ENCODE assay signal across 13 cellular contexts in genomic region chr2:209973328-209973727, GRCh38. TPM values are rescaled to one million over a fixed set of nuclear protein-coding genes. Genes with fewer than 3 reads are reported as not detected.
DNase-seq lines count a peak whose midpoint lies in the region; ATAC-seq and TF ChIP-seq lines count a peak whose summit lies in the region.
"Had no signal": no experiment of that assay in that cellular context is flagged by ENCODE, and none has a peak within 500 bp of the region (broad histone marks: within the 10 kb centered on the region; RNA-seq: fewer than 3 reads in every experiment).

No MANE protein-coding gene starts in this region.

- no peak overlapping the region for H3K4me3 Mint-ChIP-seq in stimulated activated naive CD8-positive, alpha-beta T cell treated with anti-CD3 and anti-CD28 coated beads, Interleukin-15, amount 100 ng/mL, for 72 hours
- H3K4me3 Mint-ChIP-seq: CD4-positive, alpha-beta memory T cell had no signal

- no peak overlapping the region for H3K27ac Mint-ChIP-seq in stimulated activated naive CD8-positive, alpha-beta T cell treated with anti-CD3 and anti-CD28 coated beads, Interleukin-15, amount 100 ng/mL, for 72 hours
- H3K27ac Mint-ChIP-seq: CD4-positive, alpha-beta memory T cell had no signal

- ATAC-seq in stimulated activated naive CD8-positive, alpha-beta T cell treated with anti-CD3 and anti-CD28 coated beads, Interleukin-15, amount 100 ng/mL, for 72 hours = peak; percentile 26
- ATAC-seq in stimulated activated naive CD8-positive, alpha-beta T cell treated with anti-CD3 and anti-CD28 coated beads, Interleukin-15, Interleukin-2, amounts not matched to agents 100 U/mL and 50 U/mL, for 24 hours = no peak
- ATAC-seq in foreskin keratinocyte (no peak), GM18517 (IDR thresholded peaks at IDR 0.05; ENCODE audit: unreplicated experiment) (no peak)
- ATAC-seq: HCT116 had no signal

- no peak overlapping the region for H3K4me3 ChIP-seq in epithelial cell of esophagus (ENCODE audit: low read length)

- TF ChIP-seq CTCF in epithelial cell of esophagus (IDR thresholded peaks at IDR 0.05; ENCODE audit: insufficient read depth, low read depth, low read length, missing control alignments) (no peak), foreskin keratinocyte (conservative IDR thresholded peaks at IDR 0.05) (no peak)

- no peak overlapping the region for H3K27ac ChIP-seq in foreskin keratinocyte
- H3K27ac ChIP-seq: C4-2B had no signal

- no peaks in the 10 kb centered on the region for H3K9me3 Mint-ChIP-seq in stimulated activated naive CD8-positive, alpha-beta T cell treated with anti-CD3 and anti-CD28 coated beads, Interleukin-15, amount 100 ng/mL, for 72 hours
- H3K9me3 Mint-ChIP-seq: CD4-positive, alpha-beta memory T cell had no signal

- no peak for DNase-seq in stimulated activated naive CD8-positive, alpha-beta T cell treated with anti-CD3 and anti-CD28 coated beads, Interleukin-15, amount 100 ng/mL, for 72 hours
- no peak for DNase-seq in stimulated activated naive CD8-positive, alpha-beta T cell treated with anti-CD3 and anti-CD28 coated beads, Interleukin-15, Interleukin-2, amounts not matched to agents 100 U/mL and 50 U/mL, for 24 hours
- DNase-seq in epithelial cell of esophagus (ENCODE audit: low read depth) (peak; percentile 24), foreskin keratinocyte (peak; percentile 16 to 53), activated gamma-delta T cell treated with Interleukin-2 at 50 U/mL for 16 hours (no peak), NCI-H1105 treated with DMSO at 0.1 percent for 48 hours (lab: John Stamatoyannopoulos, UW) (no peak)
- DNase-seq: BE2C; CD4-positive, alpha-beta memory T cell; DND-41; GDM1 had no signal

- H3K27me3 Mint-ChIP-seq in stimulated activated naive CD8-positive, alpha-beta T cell treated with anti-CD3 and anti-CD28 coated beads, Interleukin-15, amount 100 ng/mL, for 72 hours = peaks cover 8% of the 10 kb centered on the region

- no peaks in the 10 kb centered on the region for H3K4me1 Mint-ChIP-seq in stimulated activated naive CD8-positive, alpha-beta T cell treated with anti-CD3 and anti-CD28 coated beads, Interleukin-15, amount 100 ng/mL, for 72 hours
- H3K4me1 Mint-ChIP-seq: CD4-positive, alpha-beta memory T cell had no signal

- peaks cover 7% of the 10 kb centered on the region for H3K4me1 ChIP-seq in foreskin keratinocyte
- H3K4me1 ChIP-seq: BE2C had no signal

- no peaks in the 10 kb centered on the region for H3K27me3 ChIP-seq in foreskin keratinocyte
- H3K27me3 ChIP-seq: BE2C had no signal

RNA-seq across cellular contexts. Expression of gene RPE, which starts 29.1 kb away (rescaled TPM):
- 55.9 and 62.3 TPM in 2 replicates for total RNA-seq in foreskin keratinocyte
- 22.7 and 29.2 TPM in 2 replicates for polyA plus RNA-seq in foreskin keratinocyte

Comparison
In these comparisons a context has a peak if more than half of its experiments do, and no peak if none do; other contexts are left out.
1. DNase-seq: peak in epithelial cell of esophagus (single experiment) and foreskin keratinocyte (2 of 2); none in stimulated activated naive CD8-positive, alpha-beta T cell treated with anti-CD3 and anti-CD28 coated beads, Interleukin-15, amount 100 ng/mL, for 72 hours (0 of 2), stimulated activated naive CD8-positive, alpha-beta T cell treated with anti-CD3 and anti-CD28 coated beads, Interleukin-15, Interleukin-2, amounts not matched to agents 100 U/mL and 50 U/mL, for 24 hours (single experiment), activated gamma-delta T cell treated with Interleukin-2 at 50 U/mL for 16 hours (single experiment) and NCI-H1105 treated with DMSO at 0.1 percent for 48 hours (single experiment).